In the genomic region with DNA sequence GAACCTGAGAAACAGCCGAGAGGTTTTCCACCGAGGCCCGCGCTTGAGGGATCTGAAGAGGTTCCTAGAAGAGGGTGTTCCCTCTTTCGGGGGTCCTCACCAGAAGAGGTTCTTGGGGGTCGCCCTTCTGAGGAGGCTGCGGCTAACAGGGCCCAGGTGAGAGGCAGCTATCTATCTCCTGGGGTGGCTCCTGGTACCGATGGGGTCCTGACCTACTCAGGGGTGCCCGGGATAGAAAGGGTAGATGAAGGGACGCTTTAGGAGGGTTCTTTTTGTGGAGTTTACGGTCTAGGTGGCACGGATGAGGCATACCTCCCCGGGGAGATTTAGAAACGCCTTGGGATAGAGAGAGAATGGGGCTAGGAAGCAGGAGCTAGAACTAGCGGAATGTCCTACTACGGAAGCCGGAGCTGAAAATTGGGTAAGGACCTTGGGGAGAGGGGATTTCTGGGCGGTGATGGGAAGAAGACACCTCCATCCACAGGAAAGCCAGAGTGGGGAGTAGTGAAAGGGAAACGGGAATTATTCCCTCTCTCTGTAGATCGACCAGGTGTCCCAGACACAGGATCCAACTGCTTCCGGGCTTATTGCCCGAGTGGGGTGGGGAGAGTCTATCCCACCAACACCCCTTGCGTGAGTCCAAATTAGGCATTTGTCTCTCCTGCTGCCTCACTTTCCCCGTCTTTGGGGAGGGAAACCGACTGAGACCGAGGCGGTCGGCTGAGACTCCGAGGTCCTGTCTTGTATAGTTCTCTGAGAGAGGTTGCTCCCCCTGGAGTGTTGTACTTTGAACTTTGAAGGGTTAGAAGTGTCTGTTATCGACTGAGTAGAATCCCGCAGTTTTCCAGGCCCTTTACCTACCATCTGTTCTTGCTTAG, we compare ENCODE assay signal across 1 cellular context.
TF ChIP-seq lines count a peak whose summit lies in the region.

No MANE protein-coding gene starts in this region.

TF ChIP-seq in HepG2, 621 proteins besides CTCF, POLR2A, EP300 and RAD21 (continued from another document and continues in another):
- TF ChIP-seq HMGXB3 (CRISPR knock-in tag; IDR thresholded peaks at IDR 0.05; ENCODE audit: borderline replicate concordance) (peak; percentile 57), ELF3 (CRISPR knock-in tag; IDR thresholded peaks at IDR 0.05) (peak; percentile 51; the same call in 1 of the 2 replicates), SYNCRIP (IDR thresholded peaks at IDR 0.05; ENCODE audit: insufficient read depth, low read depth, low read length) (no peak), SSRP1 (CRISPR knock-in tag; IDR thresholded peaks at IDR 0.05) (0 out of 2 replicates have a peak, but pooled peaks have one; percentile 5), RFX3 (CRISPR knock-in tag; IDR thresholded peaks at IDR 0.05) (no peak), ZNF430 (CRISPR knock-in tag; IDR thresholded peaks at IDR 0.05) (no peak), RFXAP (CRISPR knock-in tag; IDR thresholded peaks at IDR 0.05; ENCODE audit: borderline replicate concordance) (0 out of 2 replicates have a peak, but pooled peaks have one; percentile 17), ZC3H13 (CRISPR knock-in tag; IDR thresholded peaks at IDR 0.05) (no peak), ZNF280B (CRISPR knock-in tag; IDR thresholded peaks at IDR 0.05; ENCODE audit: borderline replicate concordance) (no peak; the same call in 1 of the 2 replicates), ONECUT2 (CRISPR knock-in tag; IDR thresholded peaks at IDR 0.05) (peak; percentile 51; the same call in 1 of the 2 replicates), TFE3 (CRISPR knock-in tag; IDR thresholded peaks at IDR 0.05) (no peak), HES4 (CRISPR knock-in tag; IDR thresholded peaks at IDR 0.05; ENCODE audit: borderline replicate concordance) (0 out of 2 replicates have a peak, but pooled peaks have one; percentile 59), YEATS4 (CRISPR knock-in tag; IDR thresholded peaks at IDR 0.05; ENCODE audit: borderline replicate concordance) (no peak), SRY (CRISPR knock-in tag; IDR thresholded peaks at IDR 0.05) (peak; percentile 65; the same call in 1 of the 2 replicates), AKAP8 (CRISPR knock-in tag; IDR thresholded peaks at IDR 0.05) (no peak), ZNF20 (CRISPR knock-in tag; IDR thresholded peaks at IDR 0.05) (0 out of 2 replicates have a peak, but pooled peaks have one; percentile 76), CREB1 (IDR thresholded peaks at IDR 0.05) (no peak), CREB1 (CRISPR knock-in tag; IDR thresholded peaks at IDR 0.05) (peak; percentile 25; the same call in 1 of the 2 replicates), HNF1A (IDR thresholded peaks at IDR 0.05; ENCODE audit: low read depth) (0 out of 2 replicates have a peak, but pooled peaks have one; percentile 44), HNF1A (CRISPR knock-in tag; IDR thresholded peaks at IDR 0.05; ENCODE audit: borderline replicate concordance) (no peak), SOX5 (CRISPR knock-in tag; IDR thresholded peaks at IDR 0.05; ENCODE audit: borderline replicate concordance) (0 out of 2 replicates have a peak, but pooled peaks have one; percentile 2), ZNF564 (CRISPR knock-in tag; IDR thresholded peaks at IDR 0.05) (0 out of 2 replicates have a peak, but pooled peaks have one; percentile 19), GATAD2A (CRISPR knock-in tag; IDR thresholded peaks at IDR 0.05) (peak; percentile 62), ZNF558 (CRISPR knock-in tag; IDR thresholded peaks at IDR 0.05; ENCODE audit: borderline replicate concordance) (peak; percentile 68; the same call in 1 of the 2 replicates), SMAD1 (CRISPR knock-in tag; IDR thresholded peaks at IDR 0.05; ENCODE audit: borderline replicate concordance, low read depth) (peak; percentile 49; the same call in 1 of the 2 replicates), ASH2L (IDR thresholded peaks at IDR 0.05; ENCODE audit: insufficient read length, low read depth, low read length) (peak; percentile 33), ZNF776 (CRISPR knock-in tag; IDR thresholded peaks at IDR 0.05) (no peak), MYPOP (CRISPR knock-in tag; IDR thresholded peaks at IDR 0.05) (peak; percentile 57; the same call in 1 of the 2 replicates), IKZF5 (CRISPR knock-in tag; IDR thresholded peaks at IDR 0.05) (0 out of 2 replicates have a peak, but pooled peaks have one; percentile 26), SRF (IDR thresholded peaks at IDR 0.05; ENCODE audit: low read depth, low read length) (0 out of 2 replicates have a peak, but pooled peaks have one; percentile 28)
- TF ChIP-seq, protein P1, sequence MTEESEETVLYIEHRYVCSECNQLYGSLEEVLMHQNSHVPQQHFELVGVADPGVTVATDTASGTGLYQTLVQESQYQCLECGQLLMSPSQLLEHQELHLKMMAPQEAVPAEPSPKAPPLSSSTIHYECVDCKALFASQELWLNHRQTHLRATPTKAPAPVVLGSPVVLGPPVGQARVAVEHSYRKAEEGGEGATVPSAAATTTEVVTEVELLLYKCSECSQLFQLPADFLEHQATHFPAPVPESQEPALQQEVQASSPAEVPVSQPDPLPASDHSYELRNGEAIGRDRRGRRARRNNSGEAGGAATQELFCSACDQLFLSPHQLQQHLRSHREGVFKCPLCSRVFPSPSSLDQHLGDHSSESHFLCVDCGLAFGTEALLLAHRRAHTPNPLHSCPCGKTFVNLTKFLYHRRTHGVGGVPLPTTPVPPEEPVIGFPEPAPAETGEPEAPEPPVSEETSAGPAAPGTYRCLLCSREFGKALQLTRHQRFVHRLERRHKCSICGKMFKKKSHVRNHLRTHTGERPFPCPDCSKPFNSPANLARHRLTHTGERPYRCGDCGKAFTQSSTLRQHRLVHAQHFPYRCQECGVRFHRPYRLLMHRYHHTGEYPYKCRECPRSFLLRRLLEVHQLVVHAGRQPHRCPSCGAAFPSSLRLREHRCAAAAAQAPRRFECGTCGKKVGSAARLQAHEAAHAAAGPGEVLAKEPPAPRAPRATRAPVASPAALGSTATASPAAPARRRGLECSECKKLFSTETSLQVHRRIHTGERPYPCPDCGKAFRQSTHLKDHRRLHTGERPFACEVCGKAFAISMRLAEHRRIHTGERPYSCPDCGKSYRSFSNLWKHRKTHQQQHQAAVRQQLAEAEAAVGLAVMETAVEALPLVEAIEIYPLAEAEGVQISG (CRISPR knock-in tag; IDR thresholded peaks at IDR 0.05) = 0 out of 2 replicates have a peak, but pooled peaks have one; percentile 20
- TF ChIP-seq, protein P2, sequence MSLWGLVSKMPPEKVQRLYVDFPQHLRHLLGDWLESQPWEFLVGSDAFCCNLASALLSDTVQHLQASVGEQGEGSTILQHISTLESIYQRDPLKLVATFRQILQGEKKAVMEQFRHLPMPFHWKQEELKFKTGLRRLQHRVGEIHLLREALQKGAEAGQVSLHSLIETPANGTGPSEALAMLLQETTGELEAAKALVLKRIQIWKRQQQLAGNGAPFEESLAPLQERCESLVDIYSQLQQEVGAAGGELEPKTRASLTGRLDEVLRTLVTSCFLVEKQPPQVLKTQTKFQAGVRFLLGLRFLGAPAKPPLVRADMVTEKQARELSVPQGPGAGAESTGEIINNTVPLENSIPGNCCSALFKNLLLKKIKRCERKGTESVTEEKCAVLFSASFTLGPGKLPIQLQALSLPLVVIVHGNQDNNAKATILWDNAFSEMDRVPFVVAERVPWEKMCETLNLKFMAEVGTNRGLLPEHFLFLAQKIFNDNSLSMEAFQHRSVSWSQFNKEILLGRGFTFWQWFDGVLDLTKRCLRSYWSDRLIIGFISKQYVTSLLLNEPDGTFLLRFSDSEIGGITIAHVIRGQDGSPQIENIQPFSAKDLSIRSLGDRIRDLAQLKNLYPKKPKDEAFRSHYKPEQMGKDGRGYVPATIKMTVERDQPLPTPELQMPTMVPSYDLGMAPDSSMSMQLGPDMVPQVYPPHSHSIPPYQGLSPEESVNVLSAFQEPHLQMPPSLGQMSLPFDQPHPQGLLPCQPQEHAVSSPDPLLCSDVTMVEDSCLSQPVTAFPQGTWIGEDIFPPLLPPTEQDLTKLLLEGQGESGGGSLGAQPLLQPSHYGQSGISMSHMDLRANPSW (CRISPR knock-in tag; IDR thresholded peaks at IDR 0.05; ENCODE audit: borderline replicate concordance) = peak; percentile 75; the same call in 1 of the 2 replicates
